In genomic region chr1:217895817-217896216, GRCh38 we compare ENCODE assay signal across 23 cellular contexts.
"Had no signal": no experiment of that assay in that cellular context is flagged by ENCODE, and none has a peak within 500 bp of the region (broad histone marks: within the 10 kb centered on the region; RNA-seq: fewer than 3 reads in every experiment).

No MANE protein-coding gene starts in this region.

- DNase-seq: activated B cell treated with CpG ODN at 0.5 μM for 24 hours; activated naive CD4-positive, alpha-beta T cell; activated T-cell treated with anti-CD3 and anti-CD28 coated beads for 4 hours; activated T-cell treated with anti-CD3 and anti-CD28 coated beads, Interleukin-2, amount 50 U/mL, for 72 hours; dermis blood vessel endothelial cell; effector CD4-positive, alpha-beta T cell; foreskin keratinocyte; heart left ventricle; hypothalamus; immature natural killer cell; kidney; mesendoderm; natural killer cell; right lobe of liver; stimulated activated CD4-positive, alpha-beta T cell treated with anti-CD3 and anti-CD28 coated beads, Interleukin-2, amount 100 ng/mL, for 48 hours; stimulated activated naive CD4-positive, alpha-beta T cell treated with Interleukin-2 at 50 U/mL for 16 hours had no signal

- H3K27ac ChIP-seq: breast epithelium, esophagus muscularis mucosa, foreskin keratinocyte, heart left ventricle, right lobe of liver, tibial nerve had no signal

- H3K36me3 Mint-ChIP-seq: activated naive CD4-positive, alpha-beta T cell treated with anti-CD3 and anti-CD28 coated beads, Interleukin-2, amount 50 U/mL, for 72 hours; natural killer cell had no signal

- H3K4me1 Mint-ChIP-seq: activated B cell treated with CpG ODN at 0.5 μM for 24 hours; central memory CD8-positive, alpha-beta T cell; immature natural killer cell; natural killer cell had no signal

- H3K4me3 Mint-ChIP-seq: activated B cell treated with CpG ODN at 0.5 μM for 24 hours; activated T-cell treated with anti-CD3 and anti-CD28 coated beads, Interleukin-2, amount 50 U/mL, for 72 hours; central memory CD8-positive, alpha-beta T cell; immature natural killer cell; natural killer cell; T-helper 2 cell treated with Interferon-gamma antibody and Interleukin-4, amounts not matched to agents 5 μg/mL and 100 μg/mL, for 36 hours had no signal

- H3K4me1 ChIP-seq: breast epithelium, foreskin keratinocyte, right lobe of liver had no signal

- H3K36me3 ChIP-seq: breast epithelium, esophagus muscularis mucosa, heart left ventricle, right lobe of liver, tibial nerve had no signal

- H3K27me3 ChIP-seq: breast epithelium, esophagus muscularis mucosa, foreskin keratinocyte, heart left ventricle, right lobe of liver, tibial nerve had no signal

- H3K27me3 Mint-ChIP-seq: activated B cell treated with CpG ODN at 0.5 μM for 24 hours; central memory CD8-positive, alpha-beta T cell had no signal

- H3K27ac Mint-ChIP-seq: activated B cell treated with CpG ODN at 0.5 μM for 24 hours; activated naive CD4-positive, alpha-beta T cell treated with anti-CD3 and anti-CD28 coated beads, Interleukin-2, amount 50 U/mL, for 72 hours; activated T-cell treated with anti-CD3 and anti-CD28 coated beads, Interleukin-2, amount 50 U/mL, for 72 hours; immature natural killer cell; natural killer cell; T-helper 2 cell treated with Interferon-gamma antibody and Interleukin-4, amounts not matched to agents 5 μg/mL and 100 μg/mL, for 36 hours had no signal

- H3K4me3 ChIP-seq: breast epithelium, esophagus muscularis mucosa, heart left ventricle, lung, right lobe of liver, tibial nerve had no signal

- H3K9me3 Mint-ChIP-seq: activated B cell treated with CpG ODN at 0.5 μM for 24 hours; T-helper 2 cell treated with Interferon-gamma antibody and Interleukin-4, amounts not matched to agents 5 μg/mL and 100 μg/mL, for 36 hours had no signal

- H3K9me3 ChIP-seq: breast epithelium, esophagus muscularis mucosa, heart left ventricle, right lobe of liver, tibial nerve had no signal

- ATAC-seq: activated naive CD4-positive, alpha-beta T cell treated with anti-CD3 and anti-CD28 coated beads, Interleukin-2, amount 50 U/mL, for 72 hours; activated T-cell treated with anti-CD3 and anti-CD28 coated beads, Interleukin-2, amount 50 U/mL, for 72 hours; foreskin keratinocyte; natural killer cell; right lobe of liver had no signal
